Comparison of ENCODE assay signal across 18 cellular contexts in the genomic region with DNA sequence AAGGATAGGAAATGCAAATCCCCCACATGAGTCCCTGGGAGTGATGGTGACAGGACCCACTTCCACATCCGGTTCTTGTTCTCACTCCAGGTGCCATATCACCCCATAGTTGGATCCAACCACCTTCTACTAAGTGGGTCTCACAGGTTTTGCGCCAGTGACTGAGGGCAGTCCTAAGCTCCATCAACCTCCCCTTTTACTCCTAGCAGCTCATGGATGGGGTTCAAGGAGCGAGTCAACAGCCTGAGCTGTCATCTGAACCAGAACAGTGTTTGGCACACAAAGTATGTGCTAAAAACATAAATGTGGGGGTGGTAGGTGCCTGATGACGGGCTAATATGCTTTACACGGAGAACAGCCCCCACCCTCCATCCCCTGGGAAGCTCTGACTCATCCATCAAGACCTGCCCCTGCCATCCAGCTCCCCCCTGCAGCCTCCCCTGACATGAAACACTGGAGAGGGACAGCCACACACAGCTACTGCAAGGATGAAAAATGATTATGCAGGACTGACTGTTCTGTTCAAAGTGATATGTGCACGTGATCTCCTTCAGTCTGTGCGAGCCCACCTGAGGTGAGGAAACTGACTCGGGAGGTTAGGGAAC.
DNase-seq lines count a peak whose midpoint lies in the region; ATAC-seq and TF ChIP-seq lines count a peak whose summit lies in the region.
"Had no signal": no experiment of that assay in that cellular context is flagged by ENCODE, and none has a peak within 500 bp of the region (broad histone marks: within the 10 kb centered on the region; RNA-seq: fewer than 3 reads in every experiment).

No MANE protein-coding gene starts in this region.

- H3K36me3 ChIP-seq in BLaER1 (no peaks in the 10 kb centered on the region), SJCRH30 (no peaks in the 10 kb centered on the region)
- H3K36me3 ChIP-seq: esophagus muscularis mucosa, left lung had no signal

- TF ChIP-seq CTCF in fibroblast of pulmonary artery (IDR thresholded peaks at IDR 0.05; ENCODE audit: low read length, missing control alignments): no peak

- peaks cover 71% of the 10 kb centered on the region for H3K4me1 ChIP-seq in BLaER1
- peaks cover 48% of the 10 kb centered on the region for H3K4me1 ChIP-seq in SJCRH30
- H3K4me1 ChIP-seq: esophagus muscularis mucosa, psoas muscle had no signal

- intact Hi-C loops in sciatic nerve (cut with DNase I): no loop called here

- H4K20me1 ChIP-seq in BLaER1: no peaks in the 10 kb centered on the region

- H3K27me3 ChIP-seq in BLaER1 (no peaks in the 10 kb centered on the region), SJCRH30 (no peaks in the 10 kb centered on the region)
- H3K27me3 ChIP-seq: esophagus muscularis mucosa, left lung had no signal

- H3K9me3 ChIP-seq in BLaER1 (no peaks in the 10 kb centered on the region), SJCRH30 (replicated peaks) (no peaks in the 10 kb centered on the region)
- H3K9me3 ChIP-seq: esophagus muscularis mucosa, left lung, psoas muscle had no signal

- H3K27ac ChIP-seq in BLaER1 (peak overlapping the region; percentile 39), SJCRH30 (peak overlapping the region; percentile 38)
- H3K27ac ChIP-seq: esophagus muscularis mucosa, left lung, psoas muscle had no signal

- no peak overlapping the region for H3K9ac ChIP-seq in BLaER1

- peak; percentile 51 to 52 for DNase-seq in SJCRH30
- DNase-seq in fibroblast of pulmonary artery (ENCODE audit: low read depth): peak; percentile 75
- peak; percentile 45 for DNase-seq in sciatic nerve (ENCODE audit: low spot score)
- no peak for DNase-seq in CD1c-positive myeloid dendritic cell (ENCODE audit: extremely low spot score)
- DNase-seq in NCI-H146 (lab: John Stamatoyannopoulos, UW): no peak
- DNase-seq in NCI-H1417 treated with DMSO at 0.1 percent for 48 hours (lab: John Stamatoyannopoulos, UW): no peak
- DNase-seq: activated CD8-positive, alpha-beta T cell treated with anti-CD3 and anti-CD28 coated beads for 36 hours; activated T-cell treated with anti-CD3 and anti-CD28 coated beads, Interleukin-2, amount 50 U/mL, for 72 hours; cortex of kidney; left lung; NCI-H1694; NCI-H524 treated with DMSO at 0.1 percent for 48 hours; OCI-M1; psoas muscle; stimulated activated CD4-positive, alpha-beta T cell treated with anti-CD3 and anti-CD28 coated beads, Interleukin-15, amount 100 ng/mL, for 24 hours had no signal

- H3K4me2 ChIP-seq in BLaER1: peak overlapping the region; percentile 63

- no peak for ATAC-seq in sciatic nerve
- ATAC-seq: activated CD8-positive, alpha-beta T cell treated with anti-CD3 and anti-CD28 coated beads for 36 hours; activated T-cell treated with anti-CD3 and anti-CD28 coated beads, Interleukin-2, amount 50 U/mL, for 72 hours; left lung; SK-N-SH treated with all-trans-retinoic acid at 6 μM for 48 hours had no signal

- H3K4me3 ChIP-seq in BLaER1 (no peak overlapping the region), SJCRH30 (no peak overlapping the region), fibroblast of pulmonary artery (replicated peaks; ENCODE audit: low read depth, low read length) (no peak overlapping the region)
- H3K4me3 ChIP-seq: esophagus muscularis mucosa, left lung, psoas muscle had no signal

Comparison
In these comparisons a context has a peak if more than half of its experiments do, and no peak if none do; other contexts are left out.
1. DNase-seq: peak in SJCRH30 (2 of 2), fibroblast of pulmonary artery (single experiment) and sciatic nerve (single experiment); none in CD1c-positive myeloid dendritic cell (single experiment), NCI-H146 (single experiment) and NCI-H1417 treated with DMSO at 0.1 percent for 48 hours (single experiment).